ENCODE assay signal across 13 cellular contexts in genomic region chr22:24806663-24807001, GRCh38. TPM values are rescaled to one million over a fixed set of nuclear protein-coding genes. Genes with fewer than 3 reads are reported as not detected.
DNase-seq lines count a peak whose midpoint lies in the region; FAIRE-seq and TF ChIP-seq lines count a peak whose summit lies in the region.
"Had no signal": no experiment of that assay in that cellular context is flagged by ENCODE, and none has a peak within 500 bp of the region (broad histone marks: within the 10 kb centered on the region; RNA-seq: fewer than 3 reads in every experiment).

No MANE protein-coding gene starts in this region.

- no peak overlapping the region for H2BK12ac ChIP-seq in H1 (ENCODE audit: low read depth, low read length)

- peaks cover 13% of the 10 kb centered on the region; the same call in 1 of the 2 replicates for H3K23me2 ChIP-seq in H1 (ENCODE audit: low read depth, low read length)

- H4K20me1 ChIP-seq in H1 (replicated peaks in 1 of 2; ENCODE audit: control insufficient read depth in 1 of 2, insufficient read depth in 2 of 2, low read length in 2 of 2), result peaks cover 0 to 7% of the 10 kb centered on the region in 2 experiments

- no peak overlapping the region for H4K91ac ChIP-seq in H1 (replicated peaks; ENCODE audit: insufficient read length, low read length)

- H3K36me3 ChIP-seq in A673 (ENCODE audit: insufficient read depth, low read length, poor library complexity, severe bottlenecking) (no peaks in the 10 kb centered on the region), HUES48 (ENCODE audit: control insufficient read depth, insufficient read depth, low read length) (no peaks in the 10 kb centered on the region), H1 (ENCODE audit: control insufficient read depth in 2 of 4, insufficient read depth in 4 of 4, low read length in 3 of 4) (no peaks in the 10 kb centered on the region)
- H3K36me3 ChIP-seq: brain microvascular endothelial cell had no signal

- H3K9me3 ChIP-seq in A673 (ENCODE audit: low read depth, low read length, poor library complexity, severe bottlenecking) (no peaks in the 10 kb centered on the region), HUES48 (ENCODE audit: control insufficient read depth, insufficient read depth, low read length) (no peaks in the 10 kb centered on the region), H1 (ENCODE audit: insufficient read depth in 2 of 2, low read depth in 1 of 2, low read length in 1 of 2) (no peaks in the 10 kb centered on the region)

- CTCF ChIA-PET in A673 (lab: Charles Lee), result interaction anchor here (0.6 kb wide), 3 partner anchors 24 to 1524 kb away, joined by 6 to 9 read pairs (median 7); no protein-coding TSS in a partner anchor
- CTCF ChIA-PET in H1 (lab: Charles Lee; ENCODE audit: partially characterized antibody), result interaction anchor here (1.0 to 1.7 kb wide), 2 partner anchors 15 to 37 kb away, joined by 3 to 4 read pairs; no protein-coding TSS in a partner anchor

- POLR2A ChIA-PET in A673 (lab: Charles Lee; ENCODE audit: low non-redundant PET) (interaction anchor here (0.6 kb wide), 1 partner anchor 30 kb away, joined by 7 read pairs; no protein-coding TSS in a partner anchor), H1 (lab: Charles Lee; ENCODE audit: partially characterized antibody) (interaction anchor here (0.5 to 1.3 kb wide), 3 partner anchors 26 to 132 kb away, joined by 3 to 4 read pairs (median 3); no protein-coding TSS in a partner anchor)

- no peak overlapping the region for H2AK5ac ChIP-seq in H1 (ENCODE audit: low read depth, low read length)

- H3K4me1 Mint-ChIP-seq in nephron (peaks cover 12% of the 10 kb centered on the region), HFFc6 (ENCODE audit: low read depth) (no peaks in the 10 kb centered on the region)

- no peak overlapping the region for H2BK120ac ChIP-seq in H1 (replicated peaks; ENCODE audit: low read depth, low read length)

- 0 out of 2 replicates have a peak overlapping the region, but pooled peaks have one; percentile 32 for H3K9ac ChIP-seq in HUES48 (ENCODE audit: low read depth, low read length)
- peak overlapping the region in 2 of 4 experiments; percentile 51 to 61; a peak in 2 of 7 replicates for H3K9ac ChIP-seq in H1 (replicated peaks in 1 of 4; ENCODE audit: extremely low read depth in 1 of 4, low read depth in 3 of 4, low read length in 3 of 4)
- H3K9ac ChIP-seq: GM23248 had no signal

- no peak overlapping the region for H2BK15ac ChIP-seq in H1 (ENCODE audit: low read length)

- no peak for TF ChIP-seq RAD21 in H1 (IDR thresholded peaks at IDR 0.05 in 1 of 2, conservative IDR thresholded peaks at IDR 0.05 in 1 of 2; ENCODE audit: low read depth in 2 of 2, low read length in 2 of 2)

- no peak for FAIRE-seq in H1 (lab: Jason Lieb, UNC)
- FAIRE-seq: G401.6 had no signal

- H3K4me3 Mint-ChIP-seq in nephron (peak overlapping the region; percentile 44 to 64 (median 62)), HFFc6 (no peak overlapping the region)

- TF ChIP-seq POLR2A in H1 (IDR thresholded peaks at IDR 0.05; ENCODE audit: control extremely low read depth in 1 of 2, low read depth in 2 of 2, low read length in 2 of 2), result no peak

- no TSS peak for BruUV-seq in A673 (replicated peaks; lab: Mats Ljungman, UMichigan)

- H3K4me3 ChIP-seq in A673 (ENCODE audit: low read depth, low read length, poor library complexity, severe bottlenecking) (peak overlapping the region; percentile 46), HUES48 (ENCODE audit: low read depth, low read length) (peak overlapping the region; percentile 79), H1 (ENCODE audit: extremely low read depth in 1 of 4, insufficient read depth in 2 of 4, low read depth in 3 of 4, low read length in 4 of 4) (peak overlapping the region; percentile 53 to 93 (median 66))

- H3K79me1 ChIP-seq in H1 (ENCODE audit: low read depth, low read length), result peaks cover 4% of the 10 kb centered on the region

- no peaks in the 10 kb centered on the region for H3K36me3 Mint-ChIP-seq in nephron (ENCODE audit: low read depth)
- H3K36me3 Mint-ChIP-seq in HFFc6 (ENCODE audit: low read depth), result no peaks in the 10 kb centered on the region

- peak overlapping the region; percentile 38; the same call in 1 of the 2 replicates for H3K18ac ChIP-seq in H1 (ENCODE audit: extremely low read depth, low read length)

- TF ChIP-seq CTCF in A673 (conservative IDR thresholded peaks at IDR 0.05; ENCODE audit: low read depth, low read length), result no peak
- no peak for TF ChIP-seq CTCF in H1 (IDR thresholded peaks at IDR 0.05; ENCODE audit: control extremely low read depth in 1 of 3, insufficient read depth in 1 of 3, low read depth in 1 of 3, low read length in 3 of 3)
- TF ChIP-seq CTCF in nephron (IDR thresholded peaks at IDR 0.05; ENCODE audit: unreplicated experiment in 3 of 3), result no peak
- no peak for TF ChIP-seq CTCF in HFFc6 (IDR thresholded peaks at IDR 0.05)

- H3K9me3 Mint-ChIP-seq in nephron, result no peaks in the 10 kb centered on the region
- no peaks in the 10 kb centered on the region for H3K9me3 Mint-ChIP-seq in HFFc6

- H3K23ac ChIP-seq in H1 (ENCODE audit: insufficient read length), result no peak overlapping the region

- WGBS in H1 (ENCODE audit: extremely low coverage in 1 of 2, insufficient coverage in 1 of 2, insufficient read length in 1 of 2, insufficient replicate concordance in 2 of 2, low coverage in 1 of 2, low lambda C conversion rate in 2 of 2, missing lambda C conversion rate in 1 of 2), 2 experiments, result 21% methylated on average over 11 of the region's 11 CpGs; no CpG with 5 or more reads in 1 of the 2 experiments

- no peaks in the 10 kb centered on the region; a peak in 1 of 4 replicates for H3K79me2 ChIP-seq in H1 (ENCODE audit: control insufficient read depth in 1 of 2, insufficient read depth in 2 of 2, low read length in 2 of 2)

- intact Hi-C loops in A673 (cut with micrococcal nuclease; ENCODE audit: unreplicated experiment), result no loop called here

- no peak for TF ChIP-seq EP300 in H1 (IDR thresholded peaks at IDR 0.05; ENCODE audit: borderline replicate concordance in 1 of 2, low read depth in 2 of 2, low read length in 2 of 2)

- no peak overlapping the region; the same call in 1 of the 2 replicates for H2AFZ ChIP-seq in H1 (ENCODE audit: low read length)

- H3K56ac ChIP-seq in H1 (replicated peaks; ENCODE audit: insufficient read length, low read depth, low read length), result no peak overlapping the region

- DNase-seq in A673 (ENCODE audit: low spot score), result no peak
- DNase-seq in H1 (ENCODE audit: low read depth in 1 of 2, low spot score in 2 of 2), result no peak
- no peak for DNase-seq in Ammon's horn (ENCODE audit: low spot score)
- DNase-seq in SKM-1 (lab: John Stamatoyannopoulos, UW; ENCODE audit: unreplicated experiment), result no peak
- no peak for DNase-seq in HFFc6
- DNase-seq in RKO (ENCODE audit: low spot score), result no peak

- no peak overlapping the region for H2BK5ac ChIP-seq in H1 (ENCODE audit: low read depth, low read length)

- H3K27me3 Mint-ChIP-seq in nephron (ENCODE audit: low read depth), result peaks cover 12% of the 10 kb centered on the region
- H3K27me3 Mint-ChIP-seq in HFFc6 (ENCODE audit: insufficient read depth), result peaks cover 24% of the 10 kb centered on the region

- H3K27ac ChIP-seq in A673 (ENCODE audit: low read depth, low read length, poor library complexity, severe bottlenecking) (no peak overlapping the region), HUES48 (ENCODE audit: low read depth, low read length) (no peak overlapping the region), H1 (ENCODE audit: low read depth, low read length) (no peak overlapping the region)
- H3K27ac ChIP-seq: brain microvascular endothelial cell, GM23248 had no signal

- H3K27ac Mint-ChIP-seq in nephron, result no peak overlapping the region
- no peak overlapping the region for H3K27ac Mint-ChIP-seq in HFFc6

- peak overlapping the region; percentile 73 to 79 for H3K4me2 ChIP-seq in H1 (ENCODE audit: insufficient read depth in 1 of 2, low read depth in 2 of 2, low read length in 2 of 2)

- no peak overlapping the region for H2BK20ac ChIP-seq in H1 (ENCODE audit: low read length)

- H4K5ac ChIP-seq in H1 (ENCODE audit: insufficient read length, low read depth, low read length), result no peak overlapping the region

- no peak overlapping the region for H3K4ac ChIP-seq in H1 (replicated peaks; ENCODE audit: insufficient read length, low read depth, low read length)

- H3K14ac ChIP-seq in H1 (ENCODE audit: insufficient read length), result no peak overlapping the region

- no peaks in the 10 kb centered on the region for H3K4me1 ChIP-seq in A673 (ENCODE audit: insufficient read depth, low read length, poor library complexity, severe bottlenecking)
- H3K4me1 ChIP-seq in HUES48 (ENCODE audit: control insufficient read depth, insufficient read depth, low read length), result no peaks in the 10 kb centered on the region
- peaks cover 3 to 7% (median 6%) of the 10 kb centered on the region in 4 experiments; a peak in 6 of 7 replicates for H3K4me1 ChIP-seq in H1 (replicated peaks in 1 of 4; ENCODE audit: control insufficient read depth in 3 of 4, insufficient read depth in 4 of 4, low read length in 3 of 4)

- H4K8ac ChIP-seq in H1 (ENCODE audit: extremely low read depth, insufficient read depth, low read length), result no peak overlapping the region

- no peaks in the 10 kb centered on the region for H3K27me3 ChIP-seq in A673 (replicated peaks; ENCODE audit: insufficient read depth, low read depth, low read length, poor library complexity)
- no peaks in the 10 kb centered on the region for H3K27me3 ChIP-seq in HUES48 (ENCODE audit: control insufficient read depth, insufficient read depth, low read length)
- H3K27me3 ChIP-seq in H1 (replicated peaks in 1 of 4; ENCODE audit: control insufficient read depth in 3 of 4, extremely low read depth in 1 of 4, insufficient read depth in 3 of 4, low read length in 3 of 4), result no peaks in the 10 kb centered on the region; a peak in 1 of 7 replicates

RNA-seq across cellular contexts. Expression of gene SGSM1, which starts 0.6 kb away (rescaled TPM):
- not detected in 2 replicates for total RNA-seq in A673 (2021)
- total RNA-seq in H1 (2021; fragmentation: NEBNext Ultra II Directional; extraction: Animal tissue kit (Norgen Biotek cat#: 25700)), result 5.2 and 5.4 TPM in 2 replicates
- 2.8 and 4.6 TPM in 2 replicates for polyA plus RNA-seq in H1 (2011; rRNA removed)
- 3.4 TPM for polyA plus RNA-seq in H1 (2011; cell fraction: cytosol; rRNA removed)
- polyA plus RNA-seq in H1 (2011; cell fraction: nucleus; rRNA removed), result 9.2 TPM
- 3.1 to 3.7 TPM (median 3.3 TPM) in 4 replicates for polyA plus RNA-seq in H1 (2012, experiment 1 of 2)
- polyA plus RNA-seq in H1 (2012, experiment 2 of 2), result 5.7 TPM
- 2.5 TPM for polyA plus RNA-seq in H1 (2013, experiment 1 of 2)
- 2.6 TPM for polyA plus RNA-seq in H1 (2013, experiment 2 of 2)
- polyA minus RNA-seq in H1 (2011; rRNA and poly(A)+ RNA removed), result 9.8 and 10.5 TPM in 2 replicates
- 4.8 TPM for polyA minus RNA-seq in H1 (2011; cell fraction: cytosol; rRNA and poly(A)+ RNA removed)
- 9.7 TPM for polyA minus RNA-seq in H1 (2011; cell fraction: nucleus; rRNA and poly(A)+ RNA removed)
- total RNA-seq in HFFc6 (2021; fragmentation: NEBNext Ultra II Directional; extraction: Animal tissue kit (Norgen Biotek cat#: 25700)), result not detected
- total RNA-seq: GM23248, LHCN-M2, myocyte had no signal
- polyA plus RNA-seq: GM23248 had no signal

RNA-seq across cellular contexts. Expression of gene PIWIL3, which starts 32.1 kb away (rescaled TPM):
- not detected in 2 replicates for total RNA-seq in A673 (2021)
- 0.33 and 0.34 TPM in 2 replicates for total RNA-seq in H1 (2021; fragmentation: NEBNext Ultra II Directional; extraction: Animal tissue kit (Norgen Biotek cat#: 25700))
- 0.03 and 0.09 TPM in 2 replicates for polyA plus RNA-seq in H1 (2011; rRNA removed)
- 0.17 TPM for polyA plus RNA-seq in H1 (2011; cell fraction: cytosol; rRNA removed)
- polyA plus RNA-seq in H1 (2011; cell fraction: nucleus; rRNA removed), result 0.09 TPM
- polyA plus RNA-seq in H1 (2012, experiment 1 of 2), result 0.07 to 0.18 TPM (median 0.10 TPM) in 3 of 4 replicates, not detected in the other
- not detected for polyA plus RNA-seq in H1 (2012, experiment 2 of 2)
- 0.08 TPM for polyA plus RNA-seq in H1 (2013, experiment 1 of 2)
- 0.11 TPM for polyA plus RNA-seq in H1 (2013, experiment 2 of 2)
- 0.32 TPM in 1 of 2 replicates, not detected in the other for polyA minus RNA-seq in H1 (2011; rRNA and poly(A)+ RNA removed)
- not detected for polyA minus RNA-seq in H1 (2011; cell fraction: cytosol; rRNA and poly(A)+ RNA removed)
- polyA minus RNA-seq in H1 (2011; cell fraction: nucleus; rRNA and poly(A)+ RNA removed), result 0.20 TPM
- total RNA-seq in HFFc6 (2021; fragmentation: NEBNext Ultra II Directional; extraction: Animal tissue kit (Norgen Biotek cat#: 25700)), result not detected
- total RNA-seq: GM23248, LHCN-M2, myocyte had no signal
- polyA plus RNA-seq: GM23248 had no signal
